Comparison of ENCODE assay signal across 1 cellular context in genomic region chr22:50578776-50579310, GRCh38.
TF ChIP-seq lines count a peak whose summit lies in the region.

No MANE protein-coding gene starts in this region.

TF ChIP-seq in GM23338, 12 proteins besides CTCF, POLR2A, EP300 and RAD21 (continued from another document):
- TF ChIP-seq REST (IDR thresholded peaks at IDR 0.05; ENCODE audit: unreplicated experiment) (no peak), EZH2phosphoT487 (IDR thresholded peaks at IDR 0.05; ENCODE audit: unreplicated experiment) (no peak), ETS1 (IDR thresholded peaks at IDR 0.05) (no peak), NANOG (IDR thresholded peaks at IDR 0.05; ENCODE audit: borderline replicate concordance) (no peak), STAT1 (IDR thresholded peaks at IDR 0.05; ENCODE audit: unreplicated experiment) (no peak), ZNF462 (CRISPR knock-in tag; IDR thresholded peaks at IDR 0.05) (no peak), ZNF114 (CRISPR knock-in tag; IDR thresholded peaks at IDR 0.05) (no peak), JUNB (IDR thresholded peaks at IDR 0.05; ENCODE audit: unreplicated experiment) (no peak), POLR2AphosphoS5 (IDR thresholded peaks at IDR 0.05; ENCODE audit: low read depth) (no peak), ZNF331 (CRISPR knock-in tag; IDR thresholded peaks at IDR 0.05; ENCODE audit: low read depth) (no peak), EZH2 (IDR thresholded peaks at IDR 0.05; ENCODE audit: low read depth, unreplicated experiment) (no peak)
